Comparison of ENCODE assay signal across 25 cellular contexts in the genomic region with DNA sequence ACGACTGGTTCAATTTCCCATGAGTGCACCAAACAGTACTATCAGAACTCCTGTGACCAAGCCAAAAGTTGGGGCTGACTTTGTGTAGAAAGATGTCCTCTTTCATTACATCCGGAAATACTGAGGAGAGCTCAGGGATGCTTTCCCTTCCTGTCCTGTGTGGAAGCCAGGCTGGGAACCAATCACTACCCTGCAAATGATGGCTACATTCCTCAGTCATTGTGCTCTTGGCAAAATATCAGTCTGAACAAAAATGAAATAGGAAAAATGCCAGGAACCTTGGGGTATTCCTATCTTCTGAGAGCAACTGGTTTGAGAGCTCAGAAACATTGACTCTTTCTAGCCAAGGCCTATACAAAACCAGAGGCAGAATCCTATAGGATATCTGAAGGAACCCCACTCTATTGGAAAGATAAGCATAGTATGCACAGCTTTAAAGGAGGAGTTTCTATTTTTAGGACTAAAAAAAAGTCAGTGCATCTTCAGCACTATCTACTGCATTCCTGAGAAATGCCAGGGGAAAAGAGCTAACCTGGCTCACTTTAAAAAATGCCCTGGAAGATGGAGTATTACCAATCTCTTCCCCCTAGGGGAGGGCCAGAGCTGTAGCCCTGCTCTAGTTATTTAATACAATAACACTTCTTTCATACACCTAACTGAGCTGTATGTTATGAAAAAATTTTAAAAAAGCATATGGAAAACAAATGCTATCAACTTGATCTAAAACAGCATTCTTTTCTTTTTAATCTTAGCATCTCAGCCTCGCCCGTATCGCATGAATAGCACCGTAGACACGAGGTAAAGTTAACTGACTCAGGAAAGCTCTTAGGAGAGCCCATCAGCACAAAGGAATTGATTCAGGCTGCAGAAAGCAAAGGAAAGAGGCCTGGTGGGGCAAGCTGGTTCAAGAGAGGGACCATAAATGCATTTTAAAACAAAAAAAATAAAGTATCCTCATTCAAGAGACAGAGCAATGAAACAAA. TPM values are rescaled to one million over a fixed set of nuclear protein-coding genes. Genes with fewer than 3 reads are reported as not detected.
DNase-seq lines count a peak whose midpoint lies in the region; ATAC-seq, FAIRE-seq and TF ChIP-seq lines count a peak whose summit lies in the region.
"Had no signal": no experiment of that assay in that cellular context is flagged by ENCODE, and none has a peak within 500 bp of the region (broad histone marks: within the 10 kb centered on the region; RNA-seq: fewer than 3 reads in every experiment).

No MANE protein-coding gene starts in this region.

- dilution Hi-C loops in keratinocyte (cut with MboI; ENCODE audit: extremely low pct_ligation_motif_present, low sequenced_read_pairs) = no loop called here

- H3K4me2 ChIP-seq in keratinocyte (ENCODE audit: control insufficient read depth, extremely low read depth, insufficient read depth, low read depth, low read length) = no peak overlapping the region
- H3K4me2 ChIP-seq: KMS-11 had no signal

- intact Hi-C loops in left ventricle myocardium inferior (cut with micrococcal nuclease) (no loop called here), esophagus muscularis mucosa (cut with DNase I) (no loop called here)

- H3K4me1 ChIP-seq in left ventricle myocardium inferior (peaks cover 15% of the 10 kb centered on the region), right atrium auricular region (peaks cover 0 to 12% of the 10 kb centered on the region in 2 donors), keratinocyte (ENCODE audit: control insufficient read depth, extremely low read depth, insufficient read depth, low read length) (peaks cover 7% of the 10 kb centered on the region), esophagus muscularis mucosa (peaks cover 0 to 13% (median 4%) of the 10 kb centered on the region in 4 donors)

- 78% methylated on average over 7 of the region's 7 CpGs for WGBS in esophagus muscularis mucosa

- H4K20me1 ChIP-seq in keratinocyte (ENCODE audit: control insufficient read depth, extremely low read depth, insufficient read depth, low read length) = no peaks in the 10 kb centered on the region

- H3K9me3 ChIP-seq in left ventricle myocardium inferior (replicated peaks) (no peaks in the 10 kb centered on the region), right atrium auricular region (no peaks in the 10 kb centered on the region), keratinocyte (ENCODE audit: control insufficient read depth, low read depth, low read length) (no peaks in the 10 kb centered on the region), esophagus muscularis mucosa (no peaks in the 10 kb centered on the region)
- H3K9me3 ChIP-seq: thyroid gland had no signal

- peaks cover 65% of the 10 kb centered on the region for H3K36me3 ChIP-seq in left ventricle myocardium inferior
- peaks cover 36% of the 10 kb centered on the region for H3K36me3 ChIP-seq in right atrium auricular region
- H3K36me3 ChIP-seq in keratinocyte (ENCODE audit: control insufficient read depth in 2 of 2, extremely low read depth in 1 of 2, insufficient read depth in 2 of 2, low read length in 2 of 2) = peaks cover 16 to 40% of the 10 kb centered on the region in 2 experiments
- peaks cover 7 to 83% (median 60%) of the 10 kb centered on the region in 4 donors for H3K36me3 ChIP-seq in esophagus muscularis mucosa

- no peak for DNase-seq in left ventricle myocardium inferior
- no peak for DNase-seq in right atrium auricular region (ENCODE audit: low spot score)
- DNase-seq in astrocyte of the spinal cord (ENCODE audit: low read depth, low spot score) = peak; percentile 13
- DNase-seq in keratinocyte (ENCODE audit: low read depth, low spot score) = no peak
- DNase-seq in esophagus muscularis mucosa (ENCODE audit: extremely low spot score) = no peak
- DNase-seq in effector CD4-positive, alpha-beta T cell = no peak
- DNase-seq: activated naive CD8-positive, alpha-beta T cell treated with anti-CD3 and anti-CD28 coated beads, Interleukin-2, amount 10 ng/mL, durations not matched to agents 7 days and 5 days; activated T-cell treated with anti-CD3 and anti-CD28 coated beads, Interleukin-2, amount 50 U/mL, for 72 hours; effector memory CD8-positive, alpha-beta T cell; HCEC 1CT; hypothalamus; kidney glomerular epithelial cell; NCI-H1048; NCI-H2029; thyroid gland had no signal

- H3K9ac ChIP-seq in keratinocyte (ENCODE audit: control insufficient read depth, extremely low read depth, insufficient read depth, low read length) = no peak overlapping the region
- H3K9ac ChIP-seq: KMS-11 had no signal

- H3K27me3 ChIP-seq in left ventricle myocardium inferior (ENCODE audit: low read depth) (no peaks in the 10 kb centered on the region), right atrium auricular region (no peaks in the 10 kb centered on the region), keratinocyte (ENCODE audit: control insufficient read depth, extremely low read depth, insufficient read depth, low read length) (no peaks in the 10 kb centered on the region), esophagus muscularis mucosa (no peaks in the 10 kb centered on the region)
- H3K27me3 ChIP-seq: thyroid gland had no signal

- no peak for TF ChIP-seq CTCF in left ventricle myocardium inferior (IDR thresholded peaks at IDR 0.05; ENCODE audit: borderline replicate concordance)
- TF ChIP-seq CTCF in right atrium auricular region (IDR thresholded peaks at IDR 0.05) = no peak
- no peak for TF ChIP-seq CTCF in astrocyte of the spinal cord (IDR thresholded peaks at IDR 0.05; ENCODE audit: low read depth, low read length)
- TF ChIP-seq CTCF in keratinocyte (optimal IDR thresholded peaks at IDR 0.05 in 1 of 3, IDR thresholded peaks at IDR 0.05 in 1 of 3, conservative IDR thresholded peaks at IDR 0.05 in 1 of 3; ENCODE audit: extremely low read depth in 1 of 3, insufficient read depth in 2 of 3, low read length in 3 of 3) = no peak
- no peak for TF ChIP-seq CTCF in esophagus muscularis mucosa (IDR thresholded peaks at IDR 0.05)

- H3K79me2 ChIP-seq in keratinocyte (ENCODE audit: control insufficient read depth, insufficient read depth, low read length) = no peaks in the 10 kb centered on the region

- H3K4me3 ChIP-seq in left ventricle myocardium inferior = no peak overlapping the region
- H3K4me3 ChIP-seq in right atrium auricular region = no peak overlapping the region
- H3K4me3 ChIP-seq in astrocyte of the spinal cord (ENCODE audit: low read depth, low read length) = no peak overlapping the region
- no peak overlapping the region for H3K4me3 ChIP-seq in keratinocyte (ENCODE audit: control insufficient read depth in 2 of 3, extremely low read depth in 1 of 3, insufficient read depth in 2 of 3, low read depth in 1 of 3, low read length in 3 of 3)
- no peak overlapping the region for H3K4me3 ChIP-seq in esophagus muscularis mucosa
- H3K4me3 ChIP-seq: thyroid gland had no signal

- no peak for TF ChIP-seq POLR2A in esophagus muscularis mucosa (IDR thresholded peaks at IDR 0.05; ENCODE audit: low read depth)

- H3K27ac ChIP-seq in left ventricle myocardium inferior (replicated peaks) = peak overlapping the region; percentile 16
- H3K27ac ChIP-seq in right atrium auricular region = no peak overlapping the region
- H3K27ac ChIP-seq in keratinocyte (ENCODE audit: control insufficient read depth, insufficient read depth, low read length) = no peak overlapping the region
- H3K27ac ChIP-seq in esophagus muscularis mucosa (replicated peaks in 1 of 4) = no peak overlapping the region
- H3K27ac ChIP-seq: KMS-11, thyroid gland had no signal

- in situ Hi-C loops in astrocyte of the spinal cord (cut with HindIII; ENCODE audit: low sequenced_read_pairs) = no loop called here

- FAIRE-seq in keratinocyte (lab: Jason Lieb, UNC) = peak; percentile 74
- FAIRE-seq: A204.1, GM19239 had no signal

- ATAC-seq in HG03571 (IDR thresholded peaks at IDR 0.05; ENCODE audit: unreplicated experiment) (no peak), GM21526 (IDR thresholded peaks at IDR 0.05; ENCODE audit: low FRiP score, unreplicated experiment) (no peak)
- ATAC-seq: activated T-cell treated with anti-CD3 and anti-CD28 coated beads, Interleukin-2, amount 50 U/mL, for 72 hours; effector memory CD8-positive, alpha-beta T cell; stimulated activated memory B cell treated with anti-CD40 and anti-IgM and Interleukin-4, amounts not matched to agents 10 μg/mL and 1 μg/mL and 100 μg/mL, for 72 hours had no signal

- TF ChIP-seq EP300 in esophagus muscularis mucosa (IDR thresholded peaks at IDR 0.05) = no peak

- no peaks in the 10 kb centered on the region for H3K9me1 ChIP-seq in keratinocyte (ENCODE audit: control insufficient read depth, extremely low read depth, insufficient read depth, low read length)

- H2AFZ ChIP-seq in keratinocyte (ENCODE audit: control insufficient read depth, low read length) = no peak overlapping the region

RNA-seq across cellular contexts. Expression of a gene that starts 50.0 kb away (rescaled TPM):
- not detected for total RNA-seq in left ventricle myocardium inferior
- total RNA-seq in right atrium auricular region = not detected
- 1.3 to 2.2 TPM (median 1.3 TPM) in 3 replicates for polyA plus RNA-seq in keratinocyte
- 0.20 TPM for polyA plus RNA-seq in keratinocyte (2011; ENCODE audit: low read depth)
- 1.4 and 2.0 TPM in 2 replicates for polyA plus RNA-seq in keratinocyte (2011; cell fraction: cytosol; rRNA removed)
- 1.6 TPM in 2 replicates for polyA plus RNA-seq in keratinocyte (2011; cell fraction: nucleus; rRNA removed)
- polyA plus RNA-seq in keratinocyte (2012; ENCODE audit: low replicate concordance) = 0.58 and 1.2 TPM in 2 replicates
- 1.4 to 3.1 TPM (median 1.4 TPM) in 3 replicates for polyA minus RNA-seq in keratinocyte
- polyA minus RNA-seq in keratinocyte (2011; cell fraction: cytosol; rRNA and poly(A)+ RNA removed) = 0.96 TPM
- polyA minus RNA-seq in keratinocyte (2011; cell fraction: nucleus; rRNA and poly(A)+ RNA removed) = 1.3 and 2.5 TPM in 2 replicates
- not detected for total RNA-seq in esophagus muscularis mucosa
- total RNA-seq: activated naive CD8-positive, alpha-beta T cell treated with anti-CD3 and anti-CD28 coated beads, Interleukin-2, amount 10 ng/mL, durations not matched to agents 7 days and 5 days; activated T-cell treated with anti-CD3 and anti-CD28 coated beads, Interleukin-2, amount 50 U/mL, for 72 hours; mesenteric fat pad; NCI-H460; neural crest cell; T-helper 2 cell treated with Interferon-gamma antibody and Interleukin-4, amounts not matched to agents 100 ng/mL and 5 ng/mL, for 36 hours had no signal

RNA-seq across cellular contexts. Expression of a gene that starts 51.6 kb away (rescaled TPM):
- 40.2 TPM for total RNA-seq in left ventricle myocardium inferior
- total RNA-seq in right atrium auricular region = 10 to 100 TPM; 40.6 to 60.5 TPM
- polyA plus RNA-seq in keratinocyte = 151 to 203 TPM (median 162 TPM) in 3 replicates
- polyA plus RNA-seq in keratinocyte (2011; ENCODE audit: low read depth) = 50.8 TPM
- polyA plus RNA-seq in keratinocyte (2011; cell fraction: cytosol; rRNA removed) = 193 and 216 TPM in 2 replicates
- 123 and 154 TPM in 2 replicates for polyA plus RNA-seq in keratinocyte (2011; cell fraction: nucleus; rRNA removed)
- 68.9 and 89.7 TPM in 2 replicates for polyA plus RNA-seq in keratinocyte (2012; ENCODE audit: low replicate concordance)
- 381 to 451 TPM (median 383 TPM) in 3 replicates for polyA minus RNA-seq in keratinocyte
- polyA minus RNA-seq in keratinocyte (2011; cell fraction: cytosol; rRNA and poly(A)+ RNA removed) = 123 TPM
- polyA minus RNA-seq in keratinocyte (2011; cell fraction: nucleus; rRNA and poly(A)+ RNA removed) = 61.2 and 113 TPM in 2 replicates
- total RNA-seq in esophagus muscularis mucosa = 10 to 100 TPM; 59.6 to 81.3 (median 72.8) TPM

RNA-seq across cellular contexts. Expression of a gene that starts 51.7 kb away (rescaled TPM):
- total RNA-seq in left ventricle myocardium inferior (27.2 TPM), right atrium auricular region (10 to 100 TPM; 38.9 to 52.5 TPM), esophagus muscularis mucosa (10 to 100 TPM; 20.8 to 35.1 (median 29.2) TPM)
- polyA plus RNA-seq in keratinocyte = 75.9 to 94.4 TPM (median 89.3 TPM) in 3 replicates
- 52.6 TPM for polyA plus RNA-seq in keratinocyte (2011; ENCODE audit: low read depth)
- 58.5 and 64.7 TPM in 2 replicates for polyA plus RNA-seq in keratinocyte (2011; cell fraction: cytosol; rRNA removed)
- 63.5 and 83.2 TPM in 2 replicates for polyA plus RNA-seq in keratinocyte (2011; cell fraction: nucleus; rRNA removed)
- polyA plus RNA-seq in keratinocyte (2012; ENCODE audit: low replicate concordance) = 77.0 and 80.2 TPM in 2 replicates
- 17.1 to 49.2 TPM (median 30.2 TPM) in 3 replicates for polyA minus RNA-seq in keratinocyte
- 21.9 TPM for polyA minus RNA-seq in keratinocyte (2011; cell fraction: cytosol; rRNA and poly(A)+ RNA removed)
- 19.9 and 28.8 TPM in 2 replicates for polyA minus RNA-seq in keratinocyte (2011; cell fraction: nucleus; rRNA and poly(A)+ RNA removed)
